In the genomic region with DNA sequence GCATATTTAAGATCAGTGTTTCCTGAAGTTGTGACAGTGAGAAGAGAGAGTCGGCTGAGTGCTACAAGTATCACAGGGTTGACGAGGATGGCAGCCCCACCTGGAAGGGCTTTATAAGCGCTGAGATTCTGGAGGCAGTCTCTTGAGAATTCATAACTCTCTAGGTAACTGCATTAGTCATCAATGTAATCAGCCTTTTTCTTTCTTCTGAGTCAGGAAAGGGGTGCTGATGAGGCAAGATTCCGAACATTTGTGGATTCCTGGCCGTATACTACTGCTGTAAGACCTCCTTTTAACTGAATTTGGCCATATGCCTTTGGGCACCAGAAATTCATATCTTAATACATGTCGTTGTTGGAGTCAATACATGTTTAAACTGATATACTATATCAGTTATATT, we compare ENCODE assay signal across 12 cellular contexts.
"Had no signal": no experiment of that assay in that cellular context is flagged by ENCODE, and none has a peak within 500 bp of the region (broad histone marks: within the 10 kb centered on the region; RNA-seq: fewer than 3 reads in every experiment).

No MANE protein-coding gene starts in this region.

- H3K27ac ChIP-seq: colonic mucosa, gastroesophageal sphincter, pancreas, thoracic aorta had no signal

- ATAC-seq: gastroesophageal sphincter; pancreas; stimulated activated naive CD8-positive, alpha-beta T cell treated with anti-CD3 and anti-CD28 coated beads, Interleukin-15, amount 100 ng/mL, for 72 hours; T-helper 17 cell had no signal

- H3K4me1 ChIP-seq: colonic mucosa, gastroesophageal sphincter, pancreas had no signal

- DNase-seq: activated CD4-positive, alpha-beta T cell treated with anti-CD3 and anti-CD28 coated beads, Interleukin-2, amount 50 U/mL, for 1 hour; activated CD4-positive, CD25-positive, alpha-beta regulatory T cell; activated T-cell treated with anti-CD3 and anti-CD28 coated beads for 4 hours; colonic mucosa; kidney; pancreas; retina; stimulated activated CD4-positive, alpha-beta T cell treated with anti-CD3 and anti-CD28 coated beads, Interleukin-4, amount 100 ng/mL, for 4 hours; stimulated activated naive CD8-positive, alpha-beta T cell treated with anti-CD3 and anti-CD28 coated beads, Interleukin-15, amount 100 ng/mL, for 72 hours; T-helper 17 cell had no signal

- H3K4me3 ChIP-seq: colonic mucosa, gastroesophageal sphincter, pancreas, thoracic aorta had no signal

- H3K27me3 ChIP-seq: colonic mucosa, pancreas had no signal
